In the genomic region with DNA sequence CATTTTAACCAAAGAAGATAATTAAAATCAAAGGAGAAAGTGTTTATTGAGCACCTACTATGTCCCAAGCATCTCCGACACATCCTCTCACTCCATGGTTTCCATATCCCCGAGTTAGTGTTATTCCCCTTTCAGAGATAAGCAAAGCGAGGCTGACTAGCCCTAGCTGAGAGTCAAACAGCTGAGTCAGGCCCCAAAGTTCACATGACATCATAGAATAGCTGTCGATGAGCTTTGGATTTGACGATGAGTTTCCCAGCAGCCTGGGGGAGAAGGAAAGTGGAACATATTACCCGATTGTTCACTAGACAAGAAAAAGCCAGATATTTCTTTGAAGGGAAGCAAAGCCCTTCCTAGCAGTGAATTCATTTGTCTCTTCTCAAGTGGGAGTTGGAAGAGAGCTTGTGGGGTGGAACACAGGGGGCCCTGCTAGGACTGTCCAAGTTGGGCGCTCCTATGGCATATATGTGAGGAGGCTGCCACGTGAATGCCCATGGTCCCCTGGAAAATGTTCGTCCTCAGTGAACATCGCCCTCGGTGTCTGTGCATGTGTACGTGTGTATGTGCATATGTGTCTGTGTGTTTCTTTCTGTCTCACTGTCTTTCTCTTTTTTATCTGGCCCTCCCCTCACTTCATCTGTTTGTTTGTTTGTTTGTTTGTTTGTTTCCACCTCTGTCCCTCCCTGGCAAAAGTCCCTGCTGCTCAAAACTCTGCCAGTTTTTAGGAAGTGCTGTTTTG, we compare ENCODE assay signal across 10 cellular contexts. TPM values are rescaled to one million over a fixed set of nuclear protein-coding genes. Genes with fewer than 3 reads are reported as not detected.
A peak's percentile ranks its signal among the peaks of the same experiment; 100 is the strongest.
DNase-seq lines count a peak whose midpoint lies in the region; ATAC-seq, FAIRE-seq and TF ChIP-seq lines count a peak whose summit lies in the region.
"Had no signal": no experiment of that assay in that cellular context is flagged by ENCODE, and none has a peak within 500 bp of the region (broad histone marks: within the 10 kb centered on the region; RNA-seq: fewer than 3 reads in every experiment).

No MANE protein-coding gene starts in this region.

- peak overlapping the region; percentile 89 for H3K4me3 Mint-ChIP-seq in activated naive CD8-positive, alpha-beta T cell treated with anti-CD3 and anti-CD28 coated beads, Interleukin-2, amount 50 U/mL, for 24 hours

- peak overlapping the region; percentile 84 to 99 for H3K4me3 ChIP-seq in neutrophil (ENCODE audit: low read depth in 1 of 2, low read length in 1 of 2)

- ATAC-seq in activated naive CD8-positive, alpha-beta T cell treated with anti-CD3 and anti-CD28 coated beads, Interleukin-2, amount 50 U/mL, for 24 hours = peak; percentile 58
- ATAC-seq in GM19455 (IDR thresholded peaks at IDR 0.05; ENCODE audit: unreplicated experiment) (no peak), GM21367 (IDR thresholded peaks at IDR 0.05; ENCODE audit: unreplicated experiment) (no peak), GM21786 (IDR thresholded peaks at IDR 0.05; ENCODE audit: unreplicated experiment) (no peak)

- H3K9me3 Mint-ChIP-seq in activated naive CD8-positive, alpha-beta T cell treated with anti-CD3 and anti-CD28 coated beads, Interleukin-2, amount 50 U/mL, for 24 hours = no peaks in the 10 kb centered on the region

- TF ChIP-seq CTCF in neutrophil (IDR thresholded peaks at IDR 0.05) = no peak

- no peaks in the 10 kb centered on the region for H3K27me3 ChIP-seq in neutrophil

- H3K27ac ChIP-seq in KOPT-K1 (ENCODE audit: low read depth, low read length, poor library complexity, severe bottlenecking) = peak overlapping the region; percentile 22
- H3K27ac ChIP-seq in neutrophil = peak overlapping the region; percentile 99

- peak overlapping the region; percentile 98 for H3K27ac Mint-ChIP-seq in activated naive CD8-positive, alpha-beta T cell treated with anti-CD3 and anti-CD28 coated beads, Interleukin-2, amount 50 U/mL, for 24 hours

- peaks cover 82% of the 10 kb centered on the region for H3K4me1 Mint-ChIP-seq in activated naive CD8-positive, alpha-beta T cell treated with anti-CD3 and anti-CD28 coated beads, Interleukin-2, amount 50 U/mL, for 24 hours

- peaks cover 3% of the 10 kb centered on the region for H3K27me3 Mint-ChIP-seq in activated naive CD8-positive, alpha-beta T cell treated with anti-CD3 and anti-CD28 coated beads, Interleukin-2, amount 50 U/mL, for 24 hours

- H3K36me3 ChIP-seq in KOPT-K1 (ENCODE audit: insufficient read depth, low read length) = no peaks in the 10 kb centered on the region
- H3K36me3 ChIP-seq in neutrophil = peaks cover 15% of the 10 kb centered on the region

- DNase-seq in ELR (ENCODE audit: low read depth) (peak; percentile 29), frontal cortex (ENCODE audit: low spot score in 2 of 2) (no peak)
- DNase-seq in activated naive CD8-positive, alpha-beta T cell treated with anti-CD3 and anti-CD28 coated beads, Interleukin-2, amount 50 U/mL, for 24 hours = peak; percentile 38

- peaks cover 40 to 60% of the 10 kb centered on the region in 2 experiments for H3K4me1 ChIP-seq in neutrophil (ENCODE audit: control insufficient read depth in 1 of 2, insufficient read depth in 1 of 2, low read depth in 1 of 2, low read length in 1 of 2)

- no peak for FAIRE-seq in frontal cortex (lab: Jason Lieb, UNC)

- peaks cover 4% of the 10 kb centered on the region for H3K36me3 Mint-ChIP-seq in activated naive CD8-positive, alpha-beta T cell treated with anti-CD3 and anti-CD28 coated beads, Interleukin-2, amount 50 U/mL, for 24 hours (ENCODE audit: low read depth)

- H3K9me3 ChIP-seq in KOPT-K1 (ENCODE audit: insufficient read depth, low read length, poor library complexity, severe bottlenecking) = no peaks in the 10 kb centered on the region
- H3K9me3 ChIP-seq in neutrophil = no peaks in the 10 kb centered on the region

RNA-seq across cellular contexts. Expression of a gene that starts 0.5 kb away (rescaled TPM):
- total RNA-seq in frontal cortex = 2.9 TPM
- total RNA-seq: G401, LHCN-M2 had no signal

RNA-seq across cellular contexts. Expression of a gene that starts 37.7 kb away (rescaled TPM):
- under 0.01 TPM for total RNA-seq in frontal cortex
- total RNA-seq: G401 had no signal

Comparison
In these comparisons a context has a peak if more than half of its experiments do, and no peak if none do; other contexts are left out.
1. DNase-seq: peak in ELR (single experiment) and activated naive CD8-positive, alpha-beta T cell treated with anti-CD3 and anti-CD28 coated beads, Interleukin-2, amount 50 U/mL, for 24 hours (single experiment); none in frontal cortex (0 of 2).